32 cellular contexts compared by ENCODE assay signal in the genomic region with DNA sequence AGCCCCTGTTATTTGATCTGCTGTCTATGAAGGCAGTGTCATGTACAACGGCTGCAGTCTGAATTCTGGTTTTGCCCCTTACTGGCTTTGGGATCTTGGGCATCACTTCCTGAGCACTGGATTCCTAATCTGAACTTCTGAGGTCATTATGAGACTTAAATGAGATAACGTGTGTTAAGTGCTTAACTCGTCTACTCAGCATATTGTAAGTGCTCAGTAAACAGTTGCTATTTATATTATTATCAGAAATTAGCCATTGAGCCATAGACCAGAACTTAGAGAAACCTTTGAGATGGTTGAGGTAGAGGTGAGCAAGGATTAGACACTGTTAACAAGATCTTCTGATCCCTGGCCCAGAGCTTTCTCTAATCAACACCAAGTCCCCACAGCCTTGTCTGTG.
A peak's percentile ranks its signal among the peaks of the same experiment; 100 is the strongest.
DNase-seq lines count a peak whose midpoint lies in the region; ATAC-seq, FAIRE-seq and TF ChIP-seq lines count a peak whose summit lies in the region.
"Had no signal": no experiment of that assay in that cellular context is flagged by ENCODE, and none has a peak within 500 bp of the region (broad histone marks: within the 10 kb centered on the region; RNA-seq: fewer than 3 reads in every experiment).

No MANE protein-coding gene starts in this region.

- H4K20me1 ChIP-seq in HepG2 (ENCODE audit: insufficient read depth, low read length), result no peaks in the 10 kb centered on the region
- H4K20me1 ChIP-seq: BLaER1; BLaER1 treated with 17β-estradiol and CSF1 and Interleukin-3, amounts not matched to agents 10 nM and 100 nM had no signal

- H3K36me3 ChIP-seq in HepG2 (replicated peaks in 1 of 2; ENCODE audit: control insufficient read depth in 1 of 2, insufficient read depth in 2 of 2, low read length in 2 of 2) (no peaks in the 10 kb centered on the region), right lobe of liver (no peaks in the 10 kb centered on the region)
- H3K36me3 ChIP-seq: BE2C; BLaER1; BLaER1 treated with 17β-estradiol and CSF1 and Interleukin-3, amounts not matched to agents 10 nM and 100 nM had no signal

- H3K4me1 ChIP-seq in HepG2 (ENCODE audit: insufficient read depth, low read length), result no peaks in the 10 kb centered on the region
- H3K4me1 ChIP-seq in right lobe of liver, result peaks cover 0 to 8% (median 0%) of the 10 kb centered on the region in 4 donors
- peaks cover 4% of the 10 kb centered on the region; the same call in 1 of the 3 replicates for H3K4me1 ChIP-seq in A549
- H3K4me1 ChIP-seq: BE2C; BLaER1; BLaER1 treated with 17β-estradiol and CSF1 and Interleukin-3, amounts not matched to agents 10 nM and 100 nM; Caco-2 had no signal

- intact Hi-C loops in HepG2 (cut with micrococcal nuclease; ENCODE audit: unreplicated experiment), result no loop called here
- intact Hi-C loops in right lobe of liver (cut with DNase I), result loop anchor here in 1 of 2 donors (10.0 kb wide), 1 partner anchor 121 kb away; no protein-coding TSS in a partner anchor

- TF ChIP-seq EP300 in HepG2 (IDR thresholded peaks at IDR 0.05; ENCODE audit: low read depth in 2 of 2, low read length in 2 of 2), result no peak
- TF ChIP-seq EP300 in HepG2 (CRISPR knock-in tag; IDR thresholded peaks at IDR 0.05; ENCODE audit: borderline replicate concordance), result no peak
- TF ChIP-seq EP300 in A549 (IDR thresholded peaks at IDR 0.05), result no peak

- in situ Hi-C loops in HepG2 (cut with HindIII; ENCODE audit: extremely low pct_ligation_motif_present, low pct_unique_long_range_greater_than_20kb), result no loop called here

- no peaks in the 10 kb centered on the region for H3K79me2 ChIP-seq in HepG2 (ENCODE audit: insufficient read depth, low read length)

- CTCF ChIA-PET in HepG2 (lab: Yijun Ruan, JAX; ENCODE audit: low intra/inter-chr PET ratio, low total read pairs), result no interaction called here
- CTCF ChIA-PET in A549 (lab: Yijun Ruan, JAX), result interaction anchor here (0.7 to 1.1 kb wide), 2 partner anchors 18 to 116 kb away, joined by 3 read pairs; no protein-coding TSS in a partner anchor

- ATAC-seq in HepG2 (no peak), right lobe of liver (no peak), A549 (no peak)
- ATAC-seq: CD8-positive, alpha-beta T cell had no signal

- TF ChIP-seq CTCF in HepG2 (CRISPR knock-in tag; IDR thresholded peaks at IDR 0.05) (no peak), right lobe of liver (IDR thresholded peaks at IDR 0.05) (no peak), A549 (IDR thresholded peaks at IDR 0.05) (no peak)

- H3K4me3 ChIP-seq in HepG2 (replicated peaks in 1 of 3; ENCODE audit: insufficient read depth in 1 of 3, low read depth in 2 of 3, low read length in 3 of 3) (no peak overlapping the region), right lobe of liver (no peak overlapping the region), A549 (no peak overlapping the region)
- H3K4me3 ChIP-seq: BLaER1; BLaER1 treated with 17β-estradiol and CSF1 and Interleukin-3, amounts not matched to agents 10 nM and 100 nM had no signal

- no peak overlapping the region for H3K9ac ChIP-seq in HepG2 (ENCODE audit: insufficient read depth, low read depth, low read length)
- H3K9ac ChIP-seq: BLaER1; BLaER1 treated with 17β-estradiol and CSF1 and Interleukin-3, amounts not matched to agents 10 nM and 100 nM had no signal

- WGBS in HepG2 (ENCODE audit: low lambda C conversion rate), result 0% methylated on average over 3 of the region's 3 CpGs
- WGBS in right lobe of liver (ENCODE audit: insufficient coverage, low coverage, low lambda C conversion rate, missing lambda C conversion rate), result 48% methylated on average over 3 of the region's 3 CpGs
- WGBS in A549 (ENCODE audit: missing lambda C conversion rate), result 5% methylated on average over 3 of the region's 3 CpGs

- H3K9me3 ChIP-seq in HepG2 (ENCODE audit: low read length), result no peaks in the 10 kb centered on the region
- H3K9me3 ChIP-seq in right lobe of liver, result no peaks in the 10 kb centered on the region
- H3K9me3 ChIP-seq in A549, result no peaks in the 10 kb centered on the region
- H3K9me3 ChIP-seq: BE2C; BLaER1; BLaER1 treated with 17β-estradiol and CSF1 and Interleukin-3, amounts not matched to agents 10 nM and 100 nM; Caco-2 had no signal

- TF ChIP-seq POLR2A in HepG2 (IDR thresholded peaks at IDR 0.05; ENCODE audit: insufficient read depth in 1 of 2, low read depth in 2 of 2, low read length in 2 of 2), result no peak
- no peak for TF ChIP-seq POLR2A in right lobe of liver (IDR thresholded peaks at IDR 0.05)
- no peak for TF ChIP-seq POLR2A in A549 (IDR thresholded peaks at IDR 0.05; ENCODE audit: low read length)

- H3K27ac ChIP-seq in HepG2 (ENCODE audit: extremely low read length, insufficient read depth, low read length), result no peak overlapping the region
- no peak overlapping the region for H3K27ac ChIP-seq in right lobe of liver
- no peak overlapping the region for H3K27ac ChIP-seq in A549
- H3K27ac ChIP-seq: 22Rv1; BLaER1; BLaER1 treated with 17β-estradiol and CSF1 and Interleukin-3, amounts not matched to agents 10 nM and 100 nM; C4-2B had no signal

- DNase-seq in NCI-H82 (lab: John Stamatoyannopoulos, UW) (peak; percentile 6), NCI-H82 treated with DMSO at 0.1 percent for 48 hours (lab: John Stamatoyannopoulos, UW; ENCODE audit: unreplicated experiment) (no peak), HepG2 (ENCODE audit: low spot score) (no peak), right lobe of liver (no peak), A549 (ENCODE audit: low read depth in 1 of 2, low spot score in 1 of 2) (no peak)
- DNase-seq in activated CD4-positive, alpha-beta T cell treated with anti-CD3 and anti-CD28 coated beads for 48 hours, result no peak
- DNase-seq: 8988T; ACHN; AML-193; BE2C; C1 segment of cervical spinal cord; Caco-2; Calu3; CD4-positive, alpha-beta memory T cell; CD4-positive, alpha-beta T cell; CD4-positive, CD25-positive, alpha-beta regulatory T cell; CD8-positive, alpha-beta memory T cell; CD8-positive, alpha-beta T cell; COR-L47; DMS 273 treated with DMSO at 0.1 percent for 48 hours; DMS153; DMS53; DMS79; DMS79 treated with DMSO at 0.1 percent for 48 hours; DND-41; EL had no signal

- H3K27me3 ChIP-seq in HepG2 (ENCODE audit: control insufficient read depth in 1 of 2, insufficient read depth in 2 of 2, low read length in 2 of 2) (no peaks in the 10 kb centered on the region), right lobe of liver (no peaks in the 10 kb centered on the region)
- H3K27me3 ChIP-seq: BE2C; BLaER1; BLaER1 treated with 17β-estradiol and CSF1 and Interleukin-3, amounts not matched to agents 10 nM and 100 nM had no signal

- no peak overlapping the region for H3K4me2 ChIP-seq in HepG2 (ENCODE audit: low read depth, low read length)
- no peak overlapping the region for H3K4me2 ChIP-seq in A549
- H3K4me2 ChIP-seq: BLaER1; BLaER1 treated with 17β-estradiol and CSF1 and Interleukin-3, amounts not matched to agents 10 nM and 100 nM had no signal

- no peak for FAIRE-seq in HepG2 (lab: Jason Lieb, UNC)
- no peak for FAIRE-seq in A549 (lab: Jason Lieb, UNC)
- FAIRE-seq: A204.1, D721Med had no signal

- POLR2A ChIA-PET in HepG2 (lab: Yijun Ruan, JAX) (no interaction called here), A549 (lab: Yijun Ruan, JAX) (no interaction called here)

- H2AFZ ChIP-seq in HepG2 (ENCODE audit: low read length), result no peak overlapping the region

- no peak for TF ChIP-seq RAD21 in HepG2 (CRISPR knock-in tag; IDR thresholded peaks at IDR 0.05)
- TF ChIP-seq RAD21 in A549 (conservative IDR thresholded peaks at IDR 0.05 in 1 of 2, IDR thresholded peaks at IDR 0.05 in 1 of 2), result no peak

- no TSS peak for BruUV-seq in HepG2 (replicated peaks; lab: Mats Ljungman, UMichigan)

TF ChIP-seq in HepG2, 621 proteins besides CTCF, POLR2A, EP300 and RAD21:
- peak; percentile 45 to 66 for TF ChIP-seq MAFK (conservative IDR thresholded peaks at IDR 0.05 in 1 of 2, IDR thresholded peaks at IDR 0.05 in 1 of 2; ENCODE audit: low read length in 2 of 2)
- no peak for TF ChIP-seq ZNF207 (IDR thresholded peaks at IDR 0.05; ENCODE audit: borderline replicate concordance)
- peak; percentile 23; the same call in 1 of the 2 replicates for TF ChIP-seq MAFF (IDR thresholded peaks at IDR 0.05; ENCODE audit: low read depth, low read length)

TF ChIP-seq in A549, 52 proteins besides CTCF, POLR2A, EP300 and RAD21:
- TF ChIP-seq RFX5 (IDR thresholded peaks at IDR 0.05) (no peak), FOSB (CRISPR knock-in tag; IDR thresholded peaks at IDR 0.05) (no peak), ZNF302 (CRISPR knock-in tag; IDR thresholded peaks at IDR 0.05) (no peak), ZSCAN20 (CRISPR knock-in tag; IDR thresholded peaks at IDR 0.05) (no peak), MAFK (IDR thresholded peaks at IDR 0.05; ENCODE audit: partially characterized antibody) (peak; percentile 59)
TF ChIP-seq in A549: peak in this region for 1.
